In the genomic region with DNA sequence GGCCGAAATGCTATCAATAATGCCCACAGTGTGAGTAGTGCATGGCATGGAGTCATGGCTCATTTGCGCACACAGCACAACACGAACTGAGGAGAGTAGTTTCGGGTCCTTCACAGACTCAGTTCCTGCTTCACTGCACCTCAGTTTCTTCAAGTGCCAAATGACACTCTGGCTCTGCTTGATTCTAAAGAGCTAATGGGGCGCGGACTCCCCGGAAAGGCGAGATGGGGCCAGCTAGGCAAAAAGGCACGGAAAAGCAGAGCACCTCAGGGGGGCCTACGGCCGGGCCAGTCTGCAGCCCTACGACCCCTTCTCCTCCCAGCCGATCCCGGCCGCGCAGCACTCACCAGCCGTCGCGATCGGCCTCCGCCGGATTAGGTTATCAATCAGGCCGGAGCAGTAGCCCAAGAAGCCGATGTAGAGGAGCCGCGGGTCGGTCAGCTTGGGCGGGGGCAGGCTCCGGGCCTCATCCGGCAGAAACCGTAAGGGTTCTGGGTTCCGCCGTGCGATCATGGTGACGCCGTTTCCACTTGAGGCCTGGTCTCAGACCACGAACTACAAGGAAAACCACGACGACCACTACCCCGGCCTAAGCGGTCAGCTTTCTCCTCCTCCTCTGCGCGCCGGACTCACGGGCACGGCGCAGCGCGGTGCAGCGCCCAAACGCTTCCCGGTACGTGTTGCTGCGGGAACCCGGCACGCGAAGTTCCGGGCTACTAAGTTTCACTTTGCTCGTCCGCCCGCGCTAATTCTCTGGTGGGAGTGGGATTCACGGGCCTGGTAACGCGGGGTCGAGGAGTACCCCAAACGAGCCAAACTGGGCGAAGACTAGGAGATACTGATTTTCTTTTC, we compare ENCODE assay signal across 1 cellular context.
TF ChIP-seq lines count a peak whose summit lies in the region.

A gene (minus strand): TSS at position 631 of the 852 bp plus-strand sequence. CDS start 118 bp downstream, at position 513.

TF ChIP-seq in K562, 482 proteins besides CTCF, POLR2A, EP300 and RAD21 (continued from another document and continues in another):
- TF ChIP-seq, protein P1, sequence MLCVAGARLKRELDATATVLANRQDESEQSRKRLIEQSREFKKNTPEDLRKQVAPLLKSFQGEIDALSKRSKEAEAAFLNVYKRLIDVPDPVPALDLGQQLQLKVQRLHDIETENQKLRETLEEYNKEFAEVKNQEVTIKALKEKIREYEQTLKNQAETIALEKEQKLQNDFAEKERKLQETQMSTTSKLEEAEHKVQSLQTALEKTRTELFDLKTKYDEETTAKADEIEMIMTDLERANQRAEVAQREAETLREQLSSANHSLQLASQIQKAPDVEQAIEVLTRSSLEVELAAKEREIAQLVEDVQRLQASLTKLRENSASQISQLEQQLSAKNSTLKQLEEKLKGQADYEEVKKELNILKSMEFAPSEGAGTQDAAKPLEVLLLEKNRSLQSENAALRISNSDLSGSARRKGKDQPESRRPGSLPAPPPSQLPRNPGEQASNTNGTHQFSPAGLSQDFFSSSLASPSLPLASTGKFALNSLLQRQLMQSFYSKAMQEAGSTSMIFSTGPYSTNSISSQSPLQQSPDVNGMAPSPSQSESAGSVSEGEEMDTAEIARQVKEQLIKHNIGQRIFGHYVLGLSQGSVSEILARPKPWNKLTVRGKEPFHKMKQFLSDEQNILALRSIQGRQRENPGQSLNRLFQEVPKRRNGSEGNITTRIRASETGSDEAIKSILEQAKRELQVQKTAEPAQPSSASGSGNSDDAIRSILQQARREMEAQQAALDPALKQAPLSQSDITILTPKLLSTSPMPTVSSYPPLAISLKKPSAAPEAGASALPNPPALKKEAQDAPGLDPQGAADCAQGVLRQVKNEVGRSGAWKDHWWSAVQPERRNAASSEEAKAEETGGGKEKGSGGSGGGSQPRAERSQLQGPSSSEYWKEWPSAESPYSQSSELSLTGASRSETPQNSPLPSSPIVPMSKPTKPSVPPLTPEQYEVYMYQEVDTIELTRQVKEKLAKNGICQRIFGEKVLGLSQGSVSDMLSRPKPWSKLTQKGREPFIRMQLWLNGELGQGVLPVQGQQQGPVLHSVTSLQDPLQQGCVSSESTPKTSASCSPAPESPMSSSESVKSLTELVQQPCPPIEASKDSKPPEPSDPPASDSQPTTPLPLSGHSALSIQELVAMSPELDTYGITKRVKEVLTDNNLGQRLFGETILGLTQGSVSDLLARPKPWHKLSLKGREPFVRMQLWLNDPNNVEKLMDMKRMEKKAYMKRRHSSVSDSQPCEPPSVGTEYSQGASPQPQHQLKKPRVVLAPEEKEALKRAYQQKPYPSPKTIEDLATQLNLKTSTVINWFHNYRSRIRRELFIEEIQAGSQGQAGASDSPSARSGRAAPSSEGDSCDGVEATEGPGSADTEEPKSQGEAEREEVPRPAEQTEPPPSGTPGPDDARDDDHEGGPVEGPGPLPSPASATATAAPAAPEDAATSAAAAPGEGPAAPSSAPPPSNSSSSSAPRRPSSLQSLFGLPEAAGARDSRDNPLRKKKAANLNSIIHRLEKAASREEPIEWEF (CRISPR knock-in tag; IDR thresholded peaks at IDR 0.05) = no peak
- TF ChIP-seq BHLHE40 (IDR thresholded peaks at IDR 0.05; ENCODE audit: low read length) (peak; percentile 84), XRCC5 (IDR thresholded peaks at IDR 0.05; ENCODE audit: low read depth, low read length) (peak; percentile 94), ZNF408 (CRISPR knock-in tag; IDR thresholded peaks at IDR 0.05; ENCODE audit: low read depth) (no peak), CBX2 (IDR thresholded peaks at IDR 0.05; ENCODE audit: insufficient read depth, low read length, poor library complexity, severe bottlenecking) (no peak), NFE2 (IDR thresholded peaks at IDR 0.05; ENCODE audit: low read depth) (no peak), ZKSCAN3 (CRISPR knock-in tag; IDR thresholded peaks at IDR 0.05) (no peak), ZNF717 (CRISPR knock-in tag; IDR thresholded peaks at IDR 0.05) (no peak), ZNF507 (tag; conservative IDR thresholded peaks at IDR 0.05) (no peak), HLTF (IDR thresholded peaks at IDR 0.05) (no peak), TCFL5 (CRISPR knock-in tag; conservative IDR thresholded peaks at IDR 0.05) (no peak), CXXC5 (CRISPR knock-in tag; IDR thresholded peaks at IDR 0.05) (peak; percentile 98), RFX1 (IDR thresholded peaks at IDR 0.05) (peak; percentile 34; the same call in 1 of the 2 replicates), TCF7 (IDR thresholded peaks at IDR 0.05; ENCODE audit: borderline replicate concordance) (peak; percentile 71; the same call in 1 of the 2 replicates), MTF1 (CRISPR knock-in tag; IDR thresholded peaks at IDR 0.05; ENCODE audit: borderline replicate concordance) (no peak), XRCC4 (IDR thresholded peaks at IDR 0.05; ENCODE audit: extremely low read depth, insufficient read depth, insufficient read length) (no peak), TBL1XR1 (IDR thresholded peaks at IDR 0.05; ENCODE audit: low read length in 2 of 2) (peak in 1 of 2 experiments; percentile 75; a peak in 2 of 4 replicates), ETV1 (tag; conservative IDR thresholded peaks at IDR 0.05; ENCODE audit: low read depth) (0 out of 2 replicates have a peak, but pooled peaks have one; percentile 12), HNRNPL (IDR thresholded peaks at IDR 0.05; ENCODE audit: low read depth, low read length) (peak; percentile 46; the same call in 1 of the 2 replicates), ZNF224 (CRISPR knock-in tag; IDR thresholded peaks at IDR 0.05) (no peak), ZNF57 (CRISPR knock-in tag; IDR thresholded peaks at IDR 0.05) (no peak), PHB (CRISPR knock-in tag; IDR thresholded peaks at IDR 0.05) (no peak), SIRT6 (IDR thresholded peaks at IDR 0.05; ENCODE audit: low read depth, low read length) (no peak), POLR2AphosphoS2 (IDR thresholded peaks at IDR 0.05; ENCODE audit: low read length) (no peak), PHB2 (IDR thresholded peaks at IDR 0.05; ENCODE audit: low read depth) (no peak), PCBP2 (IDR thresholded peaks at IDR 0.05; ENCODE audit: low read depth, low read length, poor library complexity, severe bottlenecking) (no peak), FUS (optimal IDR thresholded peaks at IDR 0.05; ENCODE audit: low read depth, low read length) (no peak)
- TF ChIP-seq, protein P2, sequence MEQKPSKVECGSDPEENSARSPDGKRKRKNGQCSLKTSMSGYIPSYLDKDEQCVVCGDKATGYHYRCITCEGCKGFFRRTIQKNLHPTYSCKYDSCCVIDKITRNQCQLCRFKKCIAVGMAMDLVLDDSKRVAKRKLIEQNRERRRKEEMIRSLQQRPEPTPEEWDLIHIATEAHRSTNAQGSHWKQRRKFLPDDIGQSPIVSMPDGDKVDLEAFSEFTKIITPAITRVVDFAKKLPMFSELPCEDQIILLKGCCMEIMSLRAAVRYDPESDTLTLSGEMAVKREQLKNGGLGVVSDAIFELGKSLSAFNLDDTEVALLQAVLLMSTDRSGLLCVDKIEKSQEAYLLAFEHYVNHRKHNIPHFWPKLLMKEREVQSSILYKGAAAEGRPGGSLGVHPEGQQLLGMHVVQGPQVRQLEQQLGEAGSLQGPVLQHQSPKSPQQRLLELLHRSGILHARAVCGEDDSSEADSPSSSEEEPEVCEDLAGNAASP (IDR thresholded peaks at IDR 0.05) = no peak
- TF ChIP-seq, protein P3, sequence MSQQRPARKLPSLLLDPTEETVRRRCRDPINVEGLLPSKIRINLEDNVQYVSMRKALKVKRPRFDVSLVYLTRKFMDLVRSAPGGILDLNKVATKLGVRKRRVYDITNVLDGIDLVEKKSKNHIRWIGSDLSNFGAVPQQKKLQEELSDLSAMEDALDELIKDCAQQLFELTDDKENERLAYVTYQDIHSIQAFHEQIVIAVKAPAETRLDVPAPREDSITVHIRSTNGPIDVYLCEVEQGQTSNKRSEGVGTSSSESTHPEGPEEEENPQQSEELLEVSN (IDR thresholded peaks at IDR 0.05; ENCODE audit: borderline replicate concordance in 1 of 2, extremely low read depth in 1 of 2, insufficient read depth in 1 of 2, insufficient read length in 1 of 2, low read depth in 1 of 2, low read length in 1 of 2, poor library complexity in 1 of 2, severe bottlenecking in 1 of 2) = peak; percentile 90 to 91
- TF ChIP-seq, protein P4, sequence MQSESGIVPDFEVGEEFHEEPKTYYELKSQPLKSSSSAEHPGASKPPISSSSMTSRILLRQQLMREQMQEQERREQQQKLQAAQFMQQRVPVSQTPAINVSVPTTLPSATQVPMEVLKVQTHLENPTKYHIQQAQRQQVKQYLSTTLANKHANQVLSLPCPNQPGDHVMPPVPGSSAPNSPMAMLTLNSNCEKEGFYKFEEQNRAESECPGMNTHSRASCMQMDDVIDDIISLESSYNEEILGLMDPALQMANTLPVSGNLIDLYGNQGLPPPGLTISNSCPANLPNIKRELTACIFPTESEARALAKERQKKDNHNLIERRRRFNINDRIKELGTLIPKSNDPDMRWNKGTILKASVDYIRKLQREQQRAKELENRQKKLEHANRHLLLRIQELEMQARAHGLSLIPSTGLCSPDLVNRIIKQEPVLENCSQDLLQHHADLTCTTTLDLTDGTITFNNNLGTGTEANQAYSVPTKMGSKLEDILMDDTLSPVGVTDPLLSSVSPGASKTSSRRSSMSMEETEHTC (IDR thresholded peaks at IDR 0.05) = no peak
- TF ChIP-seq, protein P5, sequence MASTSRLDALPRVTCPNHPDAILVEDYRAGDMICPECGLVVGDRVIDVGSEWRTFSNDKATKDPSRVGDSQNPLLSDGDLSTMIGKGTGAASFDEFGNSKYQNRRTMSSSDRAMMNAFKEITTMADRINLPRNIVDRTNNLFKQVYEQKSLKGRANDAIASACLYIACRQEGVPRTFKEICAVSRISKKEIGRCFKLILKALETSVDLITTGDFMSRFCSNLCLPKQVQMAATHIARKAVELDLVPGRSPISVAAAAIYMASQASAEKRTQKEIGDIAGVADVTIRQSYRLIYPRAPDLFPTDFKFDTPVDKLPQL (IDR thresholded peaks at IDR 0.05; ENCODE audit: extremely low read depth, insufficient read length) = no peak
- TF ChIP-seq, protein P6, sequence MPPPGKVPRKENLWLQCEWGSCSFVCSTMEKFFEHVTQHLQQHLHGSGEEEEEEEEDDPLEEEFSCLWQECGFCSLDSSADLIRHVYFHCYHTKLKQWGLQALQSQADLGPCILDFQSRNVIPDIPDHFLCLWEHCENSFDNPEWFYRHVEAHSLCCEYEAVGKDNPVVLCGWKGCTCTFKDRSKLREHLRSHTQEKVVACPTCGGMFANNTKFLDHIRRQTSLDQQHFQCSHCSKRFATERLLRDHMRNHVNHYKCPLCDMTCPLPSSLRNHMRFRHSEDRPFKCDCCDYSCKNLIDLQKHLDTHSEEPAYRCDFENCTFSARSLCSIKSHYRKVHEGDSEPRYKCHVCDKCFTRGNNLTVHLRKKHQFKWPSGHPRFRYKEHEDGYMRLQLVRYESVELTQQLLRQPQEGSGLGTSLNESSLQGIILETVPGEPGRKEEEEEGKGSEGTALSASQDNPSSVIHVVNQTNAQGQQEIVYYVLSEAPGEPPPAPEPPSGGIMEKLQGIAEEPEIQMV (tag; conservative IDR thresholded peaks at IDR 0.05; ENCODE audit: low read depth) = no peak
- TF ChIP-seq, protein P7, sequence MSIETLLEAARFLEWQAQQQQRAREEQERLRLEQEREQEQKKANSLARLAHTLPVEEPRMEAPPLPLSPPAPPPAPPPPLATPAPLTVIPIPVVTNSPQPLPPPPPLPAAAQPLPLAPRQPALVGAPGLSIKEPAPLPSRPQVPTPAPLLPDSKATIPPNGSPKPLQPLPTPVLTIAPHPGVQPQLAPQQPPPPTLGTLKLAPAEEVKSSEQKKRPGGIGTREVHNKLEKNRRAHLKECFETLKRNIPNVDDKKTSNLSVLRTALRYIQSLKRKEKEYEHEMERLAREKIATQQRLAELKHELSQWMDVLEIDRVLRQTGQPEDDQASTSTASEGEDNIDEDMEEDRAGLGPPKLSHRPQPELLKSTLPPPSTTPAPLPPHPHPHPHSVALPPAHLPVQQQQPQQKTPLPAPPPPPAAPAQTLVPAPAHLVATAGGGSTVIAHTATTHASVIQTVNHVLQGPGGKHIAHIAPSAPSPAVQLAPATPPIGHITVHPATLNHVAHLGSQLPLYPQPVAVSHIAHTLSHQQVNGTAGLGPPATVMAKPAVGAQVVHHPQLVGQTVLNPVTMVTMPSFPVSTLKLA (conservative IDR thresholded peaks at IDR 0.05) = peak; percentile 59 to 85; a peak in 3 of 4 replicates
- TF ChIP-seq, protein P8, sequence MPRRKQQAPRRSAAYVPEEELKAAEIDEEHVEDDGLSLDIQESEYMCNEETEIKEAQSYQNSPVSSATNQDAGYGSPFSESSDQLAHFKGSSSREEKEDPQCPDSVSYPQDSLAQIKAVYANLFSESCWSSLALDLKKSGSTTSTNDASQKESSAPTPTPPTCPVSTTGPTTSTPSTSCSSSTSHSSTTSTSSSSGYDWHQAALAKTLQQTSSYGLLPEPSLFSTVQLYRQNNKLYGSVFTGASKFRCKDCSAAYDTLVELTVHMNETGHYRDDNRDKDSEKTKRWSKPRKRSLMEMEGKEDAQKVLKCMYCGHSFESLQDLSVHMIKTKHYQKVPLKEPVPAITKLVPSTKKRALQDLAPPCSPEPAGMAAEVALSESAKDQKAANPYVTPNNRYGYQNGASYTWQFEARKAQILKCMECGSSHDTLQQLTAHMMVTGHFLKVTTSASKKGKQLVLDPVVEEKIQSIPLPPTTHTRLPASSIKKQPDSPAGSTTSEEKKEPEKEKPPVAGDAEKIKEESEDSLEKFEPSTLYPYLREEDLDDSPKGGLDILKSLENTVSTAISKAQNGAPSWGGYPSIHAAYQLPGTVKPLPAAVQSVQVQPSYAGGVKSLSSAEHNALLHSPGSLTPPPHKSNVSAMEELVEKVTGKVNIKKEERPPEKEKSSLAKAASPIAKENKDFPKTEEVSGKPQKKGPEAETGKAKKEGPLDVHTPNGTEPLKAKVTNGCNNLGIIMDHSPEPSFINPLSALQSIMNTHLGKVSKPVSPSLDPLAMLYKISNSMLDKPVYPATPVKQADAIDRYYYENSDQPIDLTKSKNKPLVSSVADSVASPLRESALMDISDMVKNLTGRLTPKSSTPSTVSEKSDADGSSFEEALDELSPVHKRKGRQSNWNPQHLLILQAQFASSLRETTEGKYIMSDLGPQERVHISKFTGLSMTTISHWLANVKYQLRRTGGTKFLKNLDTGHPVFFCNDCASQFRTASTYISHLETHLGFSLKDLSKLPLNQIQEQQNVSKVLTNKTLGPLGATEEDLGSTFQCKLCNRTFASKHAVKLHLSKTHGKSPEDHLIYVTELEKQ (CRISPR knock-in tag; IDR thresholded peaks at IDR 0.05) = no peak
- TF ChIP-seq, protein P9, sequence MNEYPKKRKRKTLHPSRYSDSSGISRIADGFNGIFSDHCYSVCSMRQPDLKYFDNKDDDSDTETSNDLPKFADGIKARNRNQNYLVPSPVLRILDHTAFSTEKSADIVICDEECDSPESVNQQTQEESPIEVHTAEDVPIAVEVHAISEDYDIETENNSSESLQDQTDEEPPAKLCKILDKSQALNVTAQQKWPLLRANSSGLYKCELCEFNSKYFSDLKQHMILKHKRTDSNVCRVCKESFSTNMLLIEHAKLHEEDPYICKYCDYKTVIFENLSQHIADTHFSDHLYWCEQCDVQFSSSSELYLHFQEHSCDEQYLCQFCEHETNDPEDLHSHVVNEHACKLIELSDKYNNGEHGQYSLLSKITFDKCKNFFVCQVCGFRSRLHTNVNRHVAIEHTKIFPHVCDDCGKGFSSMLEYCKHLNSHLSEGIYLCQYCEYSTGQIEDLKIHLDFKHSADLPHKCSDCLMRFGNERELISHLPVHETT (CRISPR knock-in tag; conservative IDR thresholded peaks at IDR 0.05 in 1 of 2, IDR thresholded peaks at IDR 0.05 in 1 of 2) = peak in 1 of 2 experiments; percentile 74; a peak in 1 of 4 replicates
- TF ChIP-seq, protein P10, sequence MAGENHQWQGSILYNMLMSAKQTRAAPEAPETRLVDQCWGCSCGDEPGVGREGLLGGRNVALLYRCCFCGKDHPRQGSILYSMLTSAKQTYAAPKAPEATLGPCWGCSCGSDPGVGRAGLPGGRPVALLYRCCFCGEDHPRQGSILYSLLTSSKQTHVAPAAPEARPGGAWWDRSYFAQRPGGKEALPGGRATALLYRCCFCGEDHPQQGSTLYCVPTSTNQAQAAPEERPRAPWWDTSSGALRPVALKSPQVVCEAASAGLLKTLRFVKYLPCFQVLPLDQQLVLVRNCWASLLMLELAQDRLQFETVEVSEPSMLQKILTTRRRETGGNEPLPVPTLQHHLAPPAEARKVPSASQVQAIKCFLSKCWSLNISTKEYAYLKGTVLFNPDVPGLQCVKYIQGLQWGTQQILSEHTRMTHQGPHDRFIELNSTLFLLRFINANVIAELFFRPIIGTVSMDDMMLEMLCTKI (IDR thresholded peaks at IDR 0.05; ENCODE audit: partially characterized antibody) = no peak
